In the genomic region with DNA sequence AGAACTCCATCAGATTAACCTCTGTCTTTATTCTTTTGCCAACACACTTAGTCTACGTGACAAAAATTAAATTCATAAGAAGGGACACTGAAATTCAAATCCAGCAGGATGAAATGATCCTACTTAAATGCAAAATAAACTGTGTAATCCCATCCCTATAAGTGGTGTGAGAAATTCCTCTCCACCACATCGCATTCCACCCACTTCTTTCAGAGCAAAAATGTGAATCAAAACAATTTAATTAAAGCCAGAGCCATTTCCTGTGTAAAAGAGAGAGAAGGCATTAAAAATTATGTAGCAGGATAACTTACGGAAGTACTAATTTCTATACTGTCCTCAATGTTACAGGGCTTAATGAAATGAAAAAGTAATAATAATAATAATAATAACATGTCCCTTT, we compare ENCODE assay signal across 27 cellular contexts.
A peak's percentile ranks its signal among the peaks of the same experiment; 100 is the strongest.
DNase-seq lines count a peak whose midpoint lies in the region; ATAC-seq and TF ChIP-seq lines count a peak whose summit lies in the region.
"Had no signal": no experiment of that assay in that cellular context is flagged by ENCODE, and none has a peak within 500 bp of the region (broad histone marks: within the 10 kb centered on the region; RNA-seq: fewer than 3 reads in every experiment).

No MANE protein-coding gene starts in this region.

- TF ChIP-seq CTCF in retinal pigment epithelial cell (conservative IDR thresholded peaks at IDR 0.05; ENCODE audit: low read depth, low read length) = no peak

- H3K9ac ChIP-seq in adipocyte (ENCODE audit: low read length) = no peak overlapping the region

- no peaks in the 10 kb centered on the region for H3K36me3 ChIP-seq in adipocyte (ENCODE audit: control insufficient read depth, insufficient read depth, low read length, severe bottlenecking)
- H3K36me3 ChIP-seq: adrenal gland, left lung, vagina had no signal

- ATAC-seq in HG03460 (IDR thresholded peaks at IDR 0.05; ENCODE audit: unreplicated experiment) = no peak
- ATAC-seq: left lung; naive thymus-derived CD4-positive, alpha-beta T cell; sciatic nerve; stimulated activated naive CD8-positive, alpha-beta T cell treated with anti-CD3 and anti-CD28 coated beads, Interleukin-15, amount 100 ng/mL, for 72 hours had no signal

- DNase-seq in EL (peak; percentile 8), adipocyte (ENCODE audit: low read depth) (peak; percentile 15), fibroblast of peridontal ligament (ENCODE audit: extremely low read depth) (peak; percentile 66), retinal pigment epithelial cell (ENCODE audit: low read depth) (peak; percentile 69), NCI-H524 treated with DMSO at 0.1 percent for 48 hours (lab: John Stamatoyannopoulos, UW) (no peak), NCI-H2171 treated with DMSO at 0.1 percent for 48 hours (lab: John Stamatoyannopoulos, UW) (no peak)
- DNase-seq: activated CD4-positive, alpha-beta memory T cell treated with anti-CD3 and anti-CD28 coated beads, Interleukin-2, amount 10 ng/mL, durations not matched to agents 7 days and 5 days; activated CD8-positive, alpha-beta memory T cell treated with anti-CD3 and anti-CD28 coated beads, Interleukin-2, amount 50 U/mL, for 48 hours; activated naive CD4-positive, alpha-beta T cell treated with Interleukin-2 at 50 U/mL for 16 hours; adrenal gland; C1 segment of cervical spinal cord; Caco-2; effector CD4-positive, alpha-beta T cell; GF-D8; KG1; left lung; naive thymus-derived CD4-positive, alpha-beta T cell; NCI-H1417; NCI-H2029 treated with DMSO at 0.1 percent for 48 hours; NCI-H774; SHP77 treated with DMSO at 0.1 percent for 48 hours; stimulated activated CD4-positive, alpha-beta T cell treated with anti-CD3 and anti-CD28 coated beads, Interleukin-12 subunit alpha, Interleukin-12 subunit beta, amount 100 ng/mL, for 4 hours; stimulated activated CD4-positive, alpha-beta T cell treated with anti-CD3 and anti-CD28 coated beads, Interleukin-2, amount 100 ng/mL, for 48 hours; stimulated activated naive CD8-positive, alpha-beta T cell treated with anti-CD3 and anti-CD28 coated beads, Interleukin-15, amount 100 ng/mL, for 72 hours had no signal

- peaks cover 14% of the 10 kb centered on the region for H3K4me1 ChIP-seq in adipocyte (ENCODE audit: control insufficient read depth, insufficient read depth, low read length)
- H3K4me1 ChIP-seq: adrenal gland, Caco-2, left lung, vagina had no signal

- H3K4me3 ChIP-seq in adipocyte (ENCODE audit: low read length) (no peak overlapping the region), retinal pigment epithelial cell (ENCODE audit: low read length) (no peak overlapping the region)
- H3K4me3 ChIP-seq: adrenal gland, left lung, vagina had no signal

- H3K9me3 ChIP-seq in adipocyte (ENCODE audit: control insufficient read depth, low read length) = no peaks in the 10 kb centered on the region
- H3K9me3 ChIP-seq: adrenal gland, Caco-2, left lung, vagina had no signal

- no peaks in the 10 kb centered on the region for H3K27me3 ChIP-seq in adipocyte (replicated peaks; ENCODE audit: control insufficient read depth, insufficient read depth, low read length)
- H3K27me3 ChIP-seq: adrenal gland, left lung, vagina had no signal

Comparison
In these comparisons a context has a peak if more than half of its experiments do, and no peak if none do; other contexts are left out.
1. DNase-seq: peak in EL (single experiment), adipocyte (single experiment), fibroblast of peridontal ligament (single experiment) and retinal pigment epithelial cell (single experiment); none in NCI-H524 treated with DMSO at 0.1 percent for 48 hours (single experiment) and NCI-H2171 treated with DMSO at 0.1 percent for 48 hours (single experiment).